In genomic region chr16:18846416-18846815, GRCh38 we compare ENCODE assay signal across 24 cellular contexts.
"Had no signal": no experiment of that assay in that cellular context is flagged by ENCODE, and none has a peak within 500 bp of the region (broad histone marks: within the 10 kb centered on the region; RNA-seq: fewer than 3 reads in every experiment).

No MANE protein-coding gene starts in this region.

- H3K9me3 ChIP-seq: body of pancreas, gastrocnemius medialis, ovary, testis, transverse colon had no signal

- ATAC-seq: activated naive CD4-positive, alpha-beta T cell treated with anti-CD3 and anti-CD28 coated beads, Interleukin-2, amount 50 U/mL, for 72 hours; activated T-helper 17 cell treated with anti-CD3 and anti-CD28 coated beads, Interleukin-2, amount 50 U/mL, for 72 hours; body of pancreas; gastrocnemius medialis; left cardiac atrium; naive thymus-derived CD4-positive, alpha-beta T cell; sciatic nerve had no signal

- FAIRE-seq: colon, keratinocyte had no signal

- H3K27me3 ChIP-seq: body of pancreas, gastrocnemius medialis, hepatocyte, ovary, testis, transverse colon had no signal

- DNase-seq: activated CD4-positive, alpha-beta T cell treated with anti-CD3 and anti-CD28 coated beads for 48 hours; activated gamma-delta T cell treated with Interleukin-2 at 50 U/mL for 16 hours; body of pancreas; effector memory CD4-positive, alpha-beta T cell; erythroblast; gastrocnemius medialis; left cardiac atrium; mammary epithelial cell; naive thymus-derived CD4-positive, alpha-beta T cell; ovary; stimulated activated CD4-positive, alpha-beta T cell treated with anti-CD3 and anti-CD28 coated beads, Interleukin-12 subunit alpha, Interleukin-12 subunit beta, amount 100 ng/mL, for 4 hours; stimulated activated CD4-positive, alpha-beta T cell treated with anti-CD3 and anti-CD28 coated beads, Interleukin-4, amount 100 ng/mL, for 1 hour; testis; transverse colon had no signal

- H3K4me2 ChIP-seq: hepatocyte had no signal

- H3K4me1 ChIP-seq: body of pancreas, transverse colon had no signal

- H3K4me1 Mint-ChIP-seq: activated T-helper 17 cell treated with anti-CD3 and anti-CD28 coated beads, Interleukin-2, amount 50 U/mL, for 72 hours; mesothelial cell of epicardium had no signal

- H3K27me3 Mint-ChIP-seq: activated T-helper 17 cell treated with anti-CD3 and anti-CD28 coated beads, Interleukin-2, amount 50 U/mL, for 72 hours; naive thymus-derived CD4-positive, alpha-beta T cell; progenitor cell of endocrine pancreas had no signal

- H3K36me3 ChIP-seq: ovary had no signal

- H3K27ac ChIP-seq: body of pancreas, hepatocyte, ovary, skin epidermis, testis, transverse colon had no signal

- H3K27ac Mint-ChIP-seq: activated T-helper 17 cell treated with anti-CD3 and anti-CD28 coated beads, Interleukin-2, amount 50 U/mL, for 72 hours; mesothelial cell of epicardium; progenitor cell of endocrine pancreas; T-helper 2 cell treated with Interferon-gamma antibody and Interleukin-4, amounts not matched to agents 5 μg/mL and 100 μg/mL, for 36 hours had no signal

- H2AFZ ChIP-seq: hepatocyte had no signal

- H3K4me3 Mint-ChIP-seq: activated T-helper 17 cell treated with anti-CD3 and anti-CD28 coated beads, Interleukin-2, amount 50 U/mL, for 72 hours; mesothelial cell of epicardium; naive thymus-derived CD4-positive, alpha-beta T cell; T-helper 2 cell treated with Interferon-gamma antibody and Interleukin-4, amounts not matched to agents 5 μg/mL and 100 μg/mL, for 36 hours had no signal

- H3K4me3 ChIP-seq: body of pancreas, gastrocnemius medialis, hepatocyte, ovary, skin epidermis, testis, transverse colon had no signal

- H3K9me3 Mint-ChIP-seq: activated naive CD4-positive, alpha-beta T cell treated with anti-CD3 and anti-CD28 coated beads, Interleukin-2, amount 50 U/mL, for 72 hours; activated T-helper 17 cell treated with anti-CD3 and anti-CD28 coated beads, Interleukin-2, amount 50 U/mL, for 72 hours; mesothelial cell of epicardium; naive thymus-derived CD4-positive, alpha-beta T cell; T-helper 2 cell treated with Interferon-gamma antibody and Interleukin-4, amounts not matched to agents 5 μg/mL and 100 μg/mL, for 36 hours had no signal
